1 cellular context compared by ENCODE assay signal in the genomic region with DNA sequence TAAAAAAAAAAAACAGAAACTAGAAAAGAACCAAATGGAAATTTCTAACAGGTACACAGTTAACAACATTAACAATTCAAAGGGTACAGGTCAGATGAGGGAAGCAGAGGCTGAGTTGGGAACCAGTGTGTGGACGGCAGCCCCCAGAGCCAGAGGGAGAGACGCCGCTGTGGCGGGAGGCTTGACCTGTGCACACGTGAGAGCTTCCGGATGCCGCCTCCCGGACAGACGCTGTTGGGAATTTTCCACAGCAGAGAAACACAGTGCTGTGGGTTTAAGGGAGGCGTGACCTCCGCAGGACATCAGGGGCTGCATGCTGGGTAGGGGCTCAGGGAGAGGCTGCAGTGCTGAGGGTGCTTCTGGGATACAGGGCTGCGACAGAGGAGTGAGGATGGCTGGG.
TF ChIP-seq lines count a peak whose summit lies in the region.

No MANE protein-coding gene starts in this region.

TF ChIP-seq in WTC11, 78 proteins besides CTCF, POLR2A, EP300 and RAD21:
- no peak for TF ChIP-seq FOXK1 (CRISPR knock-in tag; IDR thresholded peaks at IDR 0.05)
- TF ChIP-seq SOX15 (CRISPR knock-in tag; IDR thresholded peaks at IDR 0.05), result no peak
- no peak for TF ChIP-seq NR1H2 (CRISPR knock-in tag; IDR thresholded peaks at IDR 0.05)
- TF ChIP-seq, protein P1, sequence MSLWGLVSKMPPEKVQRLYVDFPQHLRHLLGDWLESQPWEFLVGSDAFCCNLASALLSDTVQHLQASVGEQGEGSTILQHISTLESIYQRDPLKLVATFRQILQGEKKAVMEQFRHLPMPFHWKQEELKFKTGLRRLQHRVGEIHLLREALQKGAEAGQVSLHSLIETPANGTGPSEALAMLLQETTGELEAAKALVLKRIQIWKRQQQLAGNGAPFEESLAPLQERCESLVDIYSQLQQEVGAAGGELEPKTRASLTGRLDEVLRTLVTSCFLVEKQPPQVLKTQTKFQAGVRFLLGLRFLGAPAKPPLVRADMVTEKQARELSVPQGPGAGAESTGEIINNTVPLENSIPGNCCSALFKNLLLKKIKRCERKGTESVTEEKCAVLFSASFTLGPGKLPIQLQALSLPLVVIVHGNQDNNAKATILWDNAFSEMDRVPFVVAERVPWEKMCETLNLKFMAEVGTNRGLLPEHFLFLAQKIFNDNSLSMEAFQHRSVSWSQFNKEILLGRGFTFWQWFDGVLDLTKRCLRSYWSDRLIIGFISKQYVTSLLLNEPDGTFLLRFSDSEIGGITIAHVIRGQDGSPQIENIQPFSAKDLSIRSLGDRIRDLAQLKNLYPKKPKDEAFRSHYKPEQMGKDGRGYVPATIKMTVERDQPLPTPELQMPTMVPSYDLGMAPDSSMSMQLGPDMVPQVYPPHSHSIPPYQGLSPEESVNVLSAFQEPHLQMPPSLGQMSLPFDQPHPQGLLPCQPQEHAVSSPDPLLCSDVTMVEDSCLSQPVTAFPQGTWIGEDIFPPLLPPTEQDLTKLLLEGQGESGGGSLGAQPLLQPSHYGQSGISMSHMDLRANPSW (CRISPR knock-in tag; conservative IDR thresholded peaks at IDR 0.05; ENCODE audit: low read depth), result no peak
- TF ChIP-seq NR3C1 (CRISPR knock-in tag; conservative IDR thresholded peaks at IDR 0.05; ENCODE audit: low read depth), result no peak
- TF ChIP-seq JAZF1 (CRISPR knock-in tag; IDR thresholded peaks at IDR 0.05), result no peak
- TF ChIP-seq, protein P2, sequence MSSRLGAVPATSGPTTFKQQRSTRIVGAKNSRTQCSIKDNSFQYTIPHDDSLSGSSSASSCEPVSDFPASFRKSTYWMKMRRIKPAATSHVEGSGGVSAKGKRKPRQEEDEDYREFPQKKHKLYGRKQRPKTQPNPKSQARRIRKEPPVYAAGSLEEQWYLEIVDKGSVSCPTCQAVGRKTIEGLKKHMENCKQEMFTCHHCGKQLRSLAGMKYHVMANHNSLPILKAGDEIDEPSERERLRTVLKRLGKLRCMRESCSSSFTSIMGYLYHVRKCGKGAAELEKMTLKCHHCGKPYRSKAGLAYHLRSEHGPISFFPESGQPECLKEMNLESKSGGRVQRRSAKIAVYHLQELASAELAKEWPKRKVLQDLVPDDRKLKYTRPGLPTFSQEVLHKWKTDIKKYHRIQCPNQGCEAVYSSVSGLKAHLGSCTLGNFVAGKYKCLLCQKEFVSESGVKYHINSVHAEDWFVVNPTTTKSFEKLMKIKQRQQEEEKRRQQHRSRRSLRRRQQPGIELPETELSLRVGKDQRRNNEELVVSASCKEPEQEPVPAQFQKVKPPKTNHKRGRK (CRISPR knock-in tag; IDR thresholded peaks at IDR 0.05; ENCODE audit: borderline replicate concordance), result no peak
- TF ChIP-seq, protein P3, sequence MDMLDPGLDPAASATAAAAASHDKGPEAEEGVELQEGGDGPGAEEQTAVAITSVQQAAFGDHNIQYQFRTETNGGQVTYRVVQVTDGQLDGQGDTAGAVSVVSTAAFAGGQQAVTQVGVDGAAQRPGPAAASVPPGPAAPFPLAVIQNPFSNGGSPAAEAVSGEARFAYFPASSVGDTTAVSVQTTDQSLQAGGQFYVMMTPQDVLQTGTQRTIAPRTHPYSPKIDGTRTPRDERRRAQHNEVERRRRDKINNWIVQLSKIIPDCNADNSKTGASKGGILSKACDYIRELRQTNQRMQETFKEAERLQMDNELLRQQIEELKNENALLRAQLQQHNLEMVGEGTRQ (CRISPR knock-in tag; IDR thresholded peaks at IDR 0.05), result no peak
